ENCODE assay signal across 18 cellular contexts in genomic region chr10:80660266-80660665, GRCh38.
DNase-seq lines count a peak whose midpoint lies in the region; ATAC-seq and TF ChIP-seq lines count a peak whose summit lies in the region.
"Had no signal": no experiment of that assay in that cellular context is flagged by ENCODE, and none has a peak within 500 bp of the region (broad histone marks: within the 10 kb centered on the region; RNA-seq: fewer than 3 reads in every experiment).

No MANE protein-coding gene starts in this region.

- 65 to 73% methylated on average over 7 of the region's 7 CpGs for WGBS in upper lobe of left lung, 2 donors

- no peak overlapping the region for H3K4me3 ChIP-seq in BLaER1
- no peak overlapping the region for H3K4me3 ChIP-seq in HL-60 (replicated peaks; ENCODE audit: insufficient read depth, low read length)
- peak overlapping the region; percentile 46 for H3K4me3 ChIP-seq in neutrophil (ENCODE audit: low read depth in 1 of 2, low read length in 1 of 2)
- H3K4me3 ChIP-seq in upper lobe of left lung, result no peak overlapping the region
- no peak overlapping the region for H3K4me3 ChIP-seq in colonic mucosa
- H3K4me3 ChIP-seq: A549 had no signal

- TF ChIP-seq POLR2A in upper lobe of left lung (IDR thresholded peaks at IDR 0.05), result no peak

- TF ChIP-seq EP300 in upper lobe of left lung (IDR thresholded peaks at IDR 0.05), result no peak

- H3K9me3 ChIP-seq in BLaER1, result peaks cover 29% of the 10 kb centered on the region
- H3K9me3 ChIP-seq in neutrophil, result peaks cover 6% of the 10 kb centered on the region
- H3K9me3 ChIP-seq in upper lobe of left lung, result peaks cover 0 to 15% (median 14%) of the 10 kb centered on the region in 4 donors
- no peaks in the 10 kb centered on the region for H3K9me3 ChIP-seq in colonic mucosa

- intact Hi-C loops in colonic mucosa (cut with DNase I), result loop anchor here (5.0 to 10.0 kb wide), 3 partner anchors 42 to 355 kb away; no protein-coding TSS in a partner anchor

- ATAC-seq in upper lobe of left lung (ENCODE audit: low FRiP score in 2 of 2), result no peak
- ATAC-seq: A549, HCT116 had no signal

- H3K36me3 ChIP-seq in BLaER1, result no peaks in the 10 kb centered on the region
- no peaks in the 10 kb centered on the region for H3K36me3 ChIP-seq in neutrophil
- H3K36me3 ChIP-seq in upper lobe of left lung, result no peaks in the 10 kb centered on the region
- H3K36me3 ChIP-seq in colonic mucosa, result no peaks in the 10 kb centered on the region

- H4K20me1 ChIP-seq in BLaER1, result no peaks in the 10 kb centered on the region

- H3K27ac ChIP-seq in BLaER1 (no peak overlapping the region), HL-60 (replicated peaks) (peak overlapping the region; percentile 6; the same call in 1 of the 2 replicates), neutrophil (peak overlapping the region; percentile 93), upper lobe of left lung (peak overlapping the region; percentile 11 to 60 (median 44)), colonic mucosa (no peak overlapping the region)
- H3K27ac ChIP-seq: 22Rv1, A549 had no signal

- DNase-seq in HL-60 (ENCODE audit: low read depth in 1 of 2, low spot score in 1 of 2) (no peak), upper lobe of left lung (no peak), islet precursor cell (no peak), globus pallidus (ENCODE audit: low spot score) (no peak), colonic mucosa (no peak)
- DNase-seq: Caco-2; CD4-positive, alpha-beta T cell; DMS153; DMS79; GOT3; H7; IMR-90; Karpas-422 had no signal

- TF ChIP-seq CTCF in HL-60 (IDR thresholded peaks at IDR 0.05; ENCODE audit: insufficient read depth, low read length) (no peak), neutrophil (IDR thresholded peaks at IDR 0.05) (no peak), upper lobe of left lung (IDR thresholded peaks at IDR 0.05) (no peak), colonic mucosa (IDR thresholded peaks at IDR 0.05) (no peak)

- H3K4me1 ChIP-seq in BLaER1, result peaks cover 19% of the 10 kb centered on the region
- H3K4me1 ChIP-seq in neutrophil (ENCODE audit: control insufficient read depth in 1 of 2, insufficient read depth in 1 of 2, low read depth in 1 of 2, low read length in 1 of 2), result peaks cover 56 to 58% of the 10 kb centered on the region in 2 experiments
- peaks cover 0 to 15% (median 7%) of the 10 kb centered on the region in 4 donors for H3K4me1 ChIP-seq in upper lobe of left lung
- no peaks in the 10 kb centered on the region for H3K4me1 ChIP-seq in colonic mucosa

- peak overlapping the region; percentile 63 for H3K4me2 ChIP-seq in BLaER1
- H3K4me2 ChIP-seq: A549 had no signal

- H3K9ac ChIP-seq in BLaER1 (no peak overlapping the region), colonic mucosa (ENCODE audit: low read depth in 2 of 2, low read length in 2 of 2) (no peak overlapping the region)

- H3K27me3 ChIP-seq in BLaER1 (no peaks in the 10 kb centered on the region), HL-60 (ENCODE audit: insufficient read depth, poor library complexity, severe bottlenecking) (no peaks in the 10 kb centered on the region), neutrophil (no peaks in the 10 kb centered on the region), upper lobe of left lung (no peaks in the 10 kb centered on the region), colonic mucosa (no peaks in the 10 kb centered on the region)

Comparison
In these comparisons a context has a peak if more than half of its experiments do, and no peak if none do; other contexts are left out.
1. H3K27ac ChIP-seq: peak in HL-60 (single experiment), neutrophil (single experiment) and upper lobe of left lung (4 of 4); none in BLaER1 (single experiment) and colonic mucosa (single experiment).
2. H3K4me3 ChIP-seq: peak in neutrophil (2 of 2); none in BLaER1 (single experiment), HL-60 (single experiment), upper lobe of left lung (0 of 4) and colonic mucosa (single experiment).